Comparison of ENCODE assay signal across 1 cellular context in genomic region chr7:99408347-99409191, GRCh38.
TF ChIP-seq lines count a peak whose summit lies in the region.

BUD31 (plus strand) TSS chr7:99408969; CDS start chr7:99411093, 2,124 bp downstream.
PDAP1 (minus strand) TSS chr7:99408597; CDS start chr7:99408548, 49 bp downstream.

TF ChIP-seq in HepG2, 621 proteins besides CTCF, POLR2A, EP300 and RAD21 (continued from another document and continues in another):
- no peak for TF ChIP-seq ZBTB1 (CRISPR knock-in tag; IDR thresholded peaks at IDR 0.05; ENCODE audit: borderline replicate concordance)
- no peak for TF ChIP-seq ZNF562 (CRISPR knock-in tag; IDR thresholded peaks at IDR 0.05; ENCODE audit: borderline replicate concordance)
- peak; percentile 99 for TF ChIP-seq GABPB1 (CRISPR knock-in tag; IDR thresholded peaks at IDR 0.05)
- TF ChIP-seq ZNF589 (CRISPR knock-in tag; conservative IDR thresholded peaks at IDR 0.05): peak; percentile 76; the same call in 1 of the 2 replicates
- peak; percentile 18 for TF ChIP-seq ZEB1 (IDR thresholded peaks at IDR 0.05; ENCODE audit: insufficient replicate concordance, low read depth)
- peak; percentile 29; the same call in 1 of the 2 replicates for TF ChIP-seq PITX1 (CRISPR knock-in tag; IDR thresholded peaks at IDR 0.05)
- TF ChIP-seq TFDP2 (CRISPR knock-in tag; IDR thresholded peaks at IDR 0.05): peak; percentile 39; the same call in 1 of the 2 replicates
- peak; percentile 84; the same call in 1 of the 2 replicates for TF ChIP-seq ZNF784 (CRISPR knock-in tag; IDR thresholded peaks at IDR 0.05; ENCODE audit: borderline replicate concordance)
- TF ChIP-seq ZNF7 (CRISPR knock-in tag; IDR thresholded peaks at IDR 0.05): no peak
- peak; percentile 89 for TF ChIP-seq JUND (CRISPR knock-in tag; IDR thresholded peaks at IDR 0.05)
- TF ChIP-seq ZNF574 (CRISPR knock-in tag; IDR thresholded peaks at IDR 0.05): peak; percentile 89
- TF ChIP-seq ATF7-NPFF (CRISPR knock-in tag; IDR thresholded peaks at IDR 0.05; ENCODE audit: low read depth): 0 out of 2 replicates have a peak, but pooled peaks have one; percentile 20
- TF ChIP-seq HOMEZ (CRISPR knock-in tag; IDR thresholded peaks at IDR 0.05; ENCODE audit: low read depth): 0 out of 2 replicates have a peak, but pooled peaks have one; percentile 31
- TF ChIP-seq ZNF841 (CRISPR knock-in tag; IDR thresholded peaks at IDR 0.05; ENCODE audit: borderline replicate concordance): no peak
- peak; percentile 93 for TF ChIP-seq ZNF605 (CRISPR knock-in tag; IDR thresholded peaks at IDR 0.05)
- no peak for TF ChIP-seq TMF1 (CRISPR knock-in tag; IDR thresholded peaks at IDR 0.05; ENCODE audit: low read depth)
- no peak; the same call in 1 of the 2 replicates for TF ChIP-seq HES4 (CRISPR knock-in tag; IDR thresholded peaks at IDR 0.05; ENCODE audit: borderline replicate concordance)
- no peak for TF ChIP-seq ZNF282 (IDR thresholded peaks at IDR 0.05; ENCODE audit: partially characterized antibody)
- 0 out of 2 replicates have a peak, but pooled peaks have one; percentile 47 for TF ChIP-seq MIER2 (CRISPR knock-in tag; IDR thresholded peaks at IDR 0.05)
- peak; percentile 39; the same call in 1 of the 2 replicates for TF ChIP-seq PAX8 (CRISPR knock-in tag; IDR thresholded peaks at IDR 0.05; ENCODE audit: borderline replicate concordance)
- TF ChIP-seq ZNF501 (CRISPR knock-in tag; IDR thresholded peaks at IDR 0.05): peak; percentile 90
- peak; percentile 98 for TF ChIP-seq ZNF572 (CRISPR knock-in tag; IDR thresholded peaks at IDR 0.05)
- TF ChIP-seq ZFY (CRISPR knock-in tag; IDR thresholded peaks at IDR 0.05): peak; percentile 85
- no peak for TF ChIP-seq KAT2B (IDR thresholded peaks at IDR 0.05; ENCODE audit: borderline replicate concordance, low read depth, low read length)
- peak; percentile 87; the same call in 1 of the 2 replicates for TF ChIP-seq GMEB1 (CRISPR knock-in tag; IDR thresholded peaks at IDR 0.05; ENCODE audit: borderline replicate concordance)
- no peak for TF ChIP-seq HNF1A (IDR thresholded peaks at IDR 0.05; ENCODE audit: low read depth)
- TF ChIP-seq HNF1A (CRISPR knock-in tag; IDR thresholded peaks at IDR 0.05; ENCODE audit: borderline replicate concordance): peak; percentile 66; the same call in 1 of the 2 replicates
- no peak; the same call in 1 of the 2 replicates for TF ChIP-seq ZNF777 (CRISPR knock-in tag; IDR thresholded peaks at IDR 0.05)
- peak; percentile 56; the same call in 1 of the 2 replicates for TF ChIP-seq ISL2 (CRISPR knock-in tag; IDR thresholded peaks at IDR 0.05)
- TF ChIP-seq RFXAP (CRISPR knock-in tag; IDR thresholded peaks at IDR 0.05; ENCODE audit: borderline replicate concordance): no peak; the same call in none of the 2 replicates
- no peak for TF ChIP-seq ZNF850 (CRISPR knock-in tag; conservative IDR thresholded peaks at IDR 0.05)
- TF ChIP-seq ZNF773 (CRISPR knock-in tag; IDR thresholded peaks at IDR 0.05; ENCODE audit: borderline replicate concordance): no peak
- 0 out of 2 replicates have a peak, but pooled peaks have one; percentile 32 for TF ChIP-seq GFI1 (CRISPR knock-in tag; IDR thresholded peaks at IDR 0.05; ENCODE audit: borderline replicate concordance)
- TF ChIP-seq AGO2 (optimal IDR thresholded peaks at IDR 0.05; ENCODE audit: low read depth, low read length): peak; percentile 81
- peak; percentile 82 for TF ChIP-seq ELF3 (CRISPR knock-in tag; IDR thresholded peaks at IDR 0.05)
- no peak; the same call in 1 of the 2 replicates for TF ChIP-seq ZNF766 (CRISPR knock-in tag; IDR thresholded peaks at IDR 0.05; ENCODE audit: borderline replicate concordance)
- TF ChIP-seq REST (IDR thresholded peaks at IDR 0.05; ENCODE audit: borderline replicate concordance in 1 of 2, low read depth in 1 of 2, low read length in 2 of 2): no peak; a peak in 1 of 4 replicates
- no peak for TF ChIP-seq ZNF333 (CRISPR knock-in tag; IDR thresholded peaks at IDR 0.05; ENCODE audit: borderline replicate concordance)
- TF ChIP-seq TFAP4 (IDR thresholded peaks at IDR 0.05; ENCODE audit: borderline replicate concordance, low read depth): no peak; the same call in 1 of the 2 replicates
- TF ChIP-seq FOXA3 (CRISPR knock-in tag; IDR thresholded peaks at IDR 0.05): peak; percentile 62
- no peak; the same call in 1 of the 2 replicates for TF ChIP-seq ZBTB43 (CRISPR knock-in tag; conservative IDR thresholded peaks at IDR 0.05)
- TF ChIP-seq PPARG (CRISPR knock-in tag; conservative IDR thresholded peaks at IDR 0.05): peak; percentile 50; the same call in 1 of the 2 replicates
